8 cellular contexts compared by ENCODE assay signal in the genomic region with DNA sequence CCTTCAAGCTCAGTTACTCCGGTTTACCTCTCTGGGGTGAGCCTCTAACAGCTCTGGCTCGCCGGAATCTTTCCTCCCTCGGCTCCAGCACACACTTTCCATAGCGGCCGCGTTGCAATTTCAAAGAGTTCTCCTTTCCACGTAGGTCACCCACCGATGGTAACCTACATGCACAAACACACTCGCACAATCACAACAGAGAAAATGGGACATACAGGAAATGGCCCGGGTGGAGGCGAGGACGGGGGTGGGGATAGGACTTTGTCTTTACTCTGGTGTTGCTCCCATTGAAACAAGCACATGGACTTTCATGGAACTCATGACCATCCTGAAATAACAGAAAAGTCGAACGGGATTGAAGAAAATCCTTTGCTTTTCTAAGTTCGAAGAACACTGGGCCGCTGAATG. TPM values are rescaled to one million over a fixed set of nuclear protein-coding genes. Genes with fewer than 3 reads are reported as not detected.
DNase-seq lines count a peak whose midpoint lies in the region; ATAC-seq and TF ChIP-seq lines count a peak whose summit lies in the region.

No MANE protein-coding gene starts in this region.

- no peak overlapping the region for H3K27ac Mint-ChIP-seq in activated CD4-positive, alpha-beta T cell treated with anti-CD3 and anti-CD28 coated beads, Interleukin-2, amount 10 ng/mL, durations not matched to agents 7 days and 5 days
- H3K27ac Mint-ChIP-seq in central memory CD8-positive, alpha-beta T cell (ENCODE audit: low read depth): no peak overlapping the region
- peak overlapping the region; percentile 29 for H3K27ac Mint-ChIP-seq in memory B cell

- H3K4me1 ChIP-seq in OCI-LY1 (ENCODE audit: insufficient read depth, low read length, severe bottlenecking): peaks cover 56% of the 10 kb centered on the region
- H3K4me1 ChIP-seq in upper lobe of right lung: peaks cover 7% of the 10 kb centered on the region

- TF ChIP-seq CTCF in OCI-LY1 (IDR thresholded peaks at IDR 0.05; ENCODE audit: low read length): no peak
- no peak for TF ChIP-seq CTCF in upper lobe of right lung (IDR thresholded peaks at IDR 0.05)

- H3F3A ChIP-seq in OCI-LY1 (ENCODE audit: insufficient read depth, low read length): no peaks in the 10 kb centered on the region

- H2AFZ ChIP-seq in OCI-LY1 (ENCODE audit: low read length): no peak overlapping the region

- H3K4me1 Mint-ChIP-seq in activated CD4-positive, alpha-beta T cell treated with anti-CD3 and anti-CD28 coated beads, Interleukin-2, amount 10 ng/mL, durations not matched to agents 7 days and 5 days: peaks cover 11% of the 10 kb centered on the region
- peaks cover 18% of the 10 kb centered on the region for H3K4me1 Mint-ChIP-seq in central memory CD8-positive, alpha-beta T cell
- H3K4me1 Mint-ChIP-seq in memory B cell: peaks cover 27% of the 10 kb centered on the region

- no peaks in the 10 kb centered on the region for H3K9me3 ChIP-seq in OCI-LY1 (ENCODE audit: low read length)
- H3K9me3 ChIP-seq in upper lobe of right lung: no peaks in the 10 kb centered on the region

- H3K27me3 Mint-ChIP-seq in activated CD4-positive, alpha-beta T cell treated with anti-CD3 and anti-CD28 coated beads, Interleukin-2, amount 10 ng/mL, durations not matched to agents 7 days and 5 days: peaks cover 49% of the 10 kb centered on the region
- peaks cover 75% of the 10 kb centered on the region for H3K27me3 Mint-ChIP-seq in central memory CD8-positive, alpha-beta T cell
- no peaks in the 10 kb centered on the region for H3K27me3 Mint-ChIP-seq in memory B cell

- no peaks in the 10 kb centered on the region for H3K27me3 ChIP-seq in OCI-LY1 (ENCODE audit: insufficient read depth, low read length)
- H3K27me3 ChIP-seq in upper lobe of right lung: no peaks in the 10 kb centered on the region

- H3K36me3 Mint-ChIP-seq in activated CD4-positive, alpha-beta T cell treated with anti-CD3 and anti-CD28 coated beads, Interleukin-2, amount 10 ng/mL, durations not matched to agents 7 days and 5 days (ENCODE audit: low read depth): no peaks in the 10 kb centered on the region
- no peaks in the 10 kb centered on the region for H3K36me3 Mint-ChIP-seq in central memory CD8-positive, alpha-beta T cell (ENCODE audit: insufficient read depth)
- H3K36me3 Mint-ChIP-seq in memory B cell: peaks cover 8% of the 10 kb centered on the region

- peak overlapping the region; percentile 60 for H3K4me3 Mint-ChIP-seq in activated CD4-positive, alpha-beta T cell treated with anti-CD3 and anti-CD28 coated beads, Interleukin-2, amount 10 ng/mL, durations not matched to agents 7 days and 5 days
- peak overlapping the region; percentile 66 for H3K4me3 Mint-ChIP-seq in central memory CD8-positive, alpha-beta T cell
- H3K4me3 Mint-ChIP-seq in memory B cell: peak overlapping the region; percentile 85

- no peaks in the 10 kb centered on the region for H4K20me1 ChIP-seq in OCI-LY1 (ENCODE audit: insufficient read depth, low read length)

- POLR2A ChIA-PET in activated CD4-positive, alpha-beta T cell treated with anti-CD3 and anti-CD28 coated beads, Interleukin-2, amount 10 ng/mL, durations not matched to agents 7 days and 5 days (lab: Charles Lee): no interaction called here

- CTCF ChIA-PET in activated CD4-positive, alpha-beta T cell treated with anti-CD3 and anti-CD28 coated beads, Interleukin-2, amount 10 ng/mL, durations not matched to agents 7 days and 5 days (lab: Charles Lee): no interaction called here

- no peaks in the 10 kb centered on the region for H3K9me2 ChIP-seq in OCI-LY1 (ENCODE audit: low read depth, low read length)

- peaks cover 26% of the 10 kb centered on the region for H3K79me2 ChIP-seq in OCI-LY1 (ENCODE audit: insufficient read depth, low read length)

- H3K27ac ChIP-seq in OCI-LY1 (ENCODE audit: low read depth, low read length, poor library complexity, severe bottlenecking) (peak overlapping the region; percentile 59), upper lobe of right lung (peak overlapping the region; percentile 78)

- ATAC-seq in central memory CD8-positive, alpha-beta T cell (replicated peaks; ENCODE audit: extremely low read depth, poor library complexity, severe bottlenecking): no peak
- no peak for ATAC-seq in memory B cell (ENCODE audit: low read depth)
- no peak for ATAC-seq in upper lobe of right lung
- ATAC-seq in HG03108 (IDR thresholded peaks at IDR 0.05; ENCODE audit: unreplicated experiment): no peak

- peak overlapping the region; percentile 96 for H3K4me3 ChIP-seq in OCI-LY1 (ENCODE audit: low read depth, low read length, poor library complexity, severe bottlenecking)
- peak overlapping the region; percentile 74 for H3K4me3 ChIP-seq in upper lobe of right lung

- no peaks in the 10 kb centered on the region for H3K9me3 Mint-ChIP-seq in activated CD4-positive, alpha-beta T cell treated with anti-CD3 and anti-CD28 coated beads, Interleukin-2, amount 10 ng/mL, durations not matched to agents 7 days and 5 days
- no peaks in the 10 kb centered on the region for H3K9me3 Mint-ChIP-seq in central memory CD8-positive, alpha-beta T cell
- H3K9me3 Mint-ChIP-seq in memory B cell: no peaks in the 10 kb centered on the region

- DNase-seq in activated CD4-positive, alpha-beta T cell treated with anti-CD3 and anti-CD28 coated beads, Interleukin-2, amount 10 ng/mL, durations not matched to agents 7 days and 5 days: no peak
- no peak for DNase-seq in activated CD4-positive, alpha-beta T cell treated with anti-CD3 and anti-CD28 coated beads, Interleukin-2, amount 50 U/mL, for 1 hour
- DNase-seq in central memory CD8-positive, alpha-beta T cell (ENCODE audit: low spot score in 2 of 2): no peak
- no peak for DNase-seq in memory B cell (ENCODE audit: low spot score in 2 of 2)
- no peak for DNase-seq in upper lobe of right lung
- no peak for DNase-seq in occipital lobe (lab: John Stamatoyannopoulos, UW)

- H3K9ac ChIP-seq in OCI-LY1 (ENCODE audit: low read length): peak overlapping the region; percentile 92

- peak overlapping the region; percentile 97 for H3K4me2 ChIP-seq in OCI-LY1 (ENCODE audit: low read length)

- H3K36me3 ChIP-seq in OCI-LY1 (ENCODE audit: insufficient read depth, low read length) (peaks cover 17% of the 10 kb centered on the region; the same call in 1 of the 2 replicates), upper lobe of right lung (no peaks in the 10 kb centered on the region)

- intact Hi-C loops in upper lobe of right lung (cut with DNase I): no loop called here

RNA-seq across cellular contexts. Expression of a gene that starts 1.2 kb away (rescaled TPM):
- under 1 TPM; 0.15 to 0.37 TPM for total RNA-seq in activated CD4-positive, alpha-beta T cell treated with anti-CD3 and anti-CD28 coated beads, Interleukin-2, amount 10 ng/mL, durations not matched to agents 7 days and 5 days
- 41.0 TPM for total RNA-seq in upper lobe of right lung
- total RNA-seq in occipital lobe: 20.4 TPM

Comparison
In these comparisons a context has a peak if more than half of its experiments do, and no peak if none do; other contexts are left out.
1. RNA of a gene that starts 1.2 kb away (total RNA-seq): 41.0 TPM in upper lobe of right lung (single experiment) and 20.4 TPM in occipital lobe (single experiment); 0.15 to 0.37 TPM in activated CD4-positive, alpha-beta T cell treated with anti-CD3 and anti-CD28 coated beads, Interleukin-2, amount 10 ng/mL, durations not matched to agents 7 days and 5 days; every median in the first group is over 10 times any median in the second.
2. Peak in every context shown above with its lines, with median percentiles within 50 percentile points of each other: H3K4me3 Mint-ChIP-seq.